ENCODE assay signal across 37 cellular contexts in the genomic region with DNA sequence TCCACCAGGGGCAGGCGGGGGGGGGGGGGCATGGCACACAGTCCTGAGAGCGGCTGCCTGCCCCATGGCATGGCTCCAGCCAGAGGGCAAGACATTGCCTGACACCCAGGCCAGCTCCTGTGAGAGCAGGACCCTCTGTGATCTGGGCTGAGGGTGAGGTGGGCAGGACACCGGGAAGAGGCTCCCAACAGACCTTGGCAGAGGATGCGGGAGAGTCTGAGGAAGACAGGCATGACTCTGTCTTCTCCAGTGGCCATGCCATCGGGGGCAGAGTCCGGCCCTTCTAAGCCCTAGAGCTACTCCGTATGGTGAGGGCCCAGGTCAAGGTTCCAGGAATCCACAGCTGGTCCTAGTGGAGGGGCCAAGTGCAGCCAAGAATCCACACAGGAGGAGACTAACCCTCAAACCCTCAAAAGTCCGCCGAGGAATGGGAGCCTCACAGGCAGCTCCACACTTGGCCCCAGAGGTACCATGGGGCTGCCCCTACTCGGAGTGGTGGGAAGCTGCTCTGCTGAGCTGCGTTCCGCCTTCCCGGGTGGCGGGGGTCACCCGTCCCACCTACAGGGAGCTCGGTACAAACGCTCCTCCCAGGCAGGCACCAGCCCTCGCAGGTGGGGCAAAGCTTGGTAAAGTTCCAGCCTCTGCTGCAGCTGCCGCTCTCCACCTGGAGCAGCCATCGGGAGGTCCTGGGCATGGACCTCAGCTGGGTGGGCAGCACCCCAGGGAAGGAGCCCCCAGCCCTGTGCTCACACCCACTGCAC. TPM values are rescaled to one million over a fixed set of nuclear protein-coding genes. Genes with fewer than 3 reads are reported as not detected.
"Had no signal": no experiment of that assay in that cellular context is flagged by ENCODE, and none has a peak within 500 bp of the region (broad histone marks: within the 10 kb centered on the region; RNA-seq: fewer than 3 reads in every experiment).

No MANE protein-coding gene starts in this region.

- H3K9me3 ChIP-seq: ascending aorta, heart left ventricle, lower lobe of right lung, mucosa of descending colon, pancreas, psoas muscle, stomach, thyroid gland had no signal

- H3K9me3 Mint-ChIP-seq: activated CD4-positive, alpha-beta memory T cell treated with anti-CD3 and anti-CD28 coated beads, Interleukin-2, amount 10 ng/mL, durations not matched to agents 7 days and 5 days; activated CD4-positive, alpha-beta T cell treated with anti-CD3 and anti-CD28 coated beads, Interleukin-2, amount 10 ng/mL, durations not matched to agents 7 days and 5 days; activated naive CD8-positive, alpha-beta T cell treated with anti-CD3 and anti-CD28 coated beads for 36 hours; activated T-cell treated with anti-CD3 and anti-CD28 coated beads, Interleukin-2, amount 50 U/mL, for 72 hours; effector memory CD8-positive, alpha-beta T cell; immature natural killer cell; stimulated activated naive B cell treated with anti-CD40 and anti-IgM and Interleukin-4, amounts not matched to agents 10 μg/mL and 1 μg/mL and 100 μg/mL, for 72 hours had no signal

- H3K4me1 Mint-ChIP-seq: brain; immature natural killer cell; nephron progenitor cell; stimulated activated naive B cell treated with anti-CD40 and anti-IgM and Interleukin-4, amounts not matched to agents 10 μg/mL and 1 μg/mL and 100 μg/mL, for 72 hours had no signal

- H3K27me3 Mint-ChIP-seq: activated CD4-positive, alpha-beta memory T cell treated with anti-CD3 and anti-CD28 coated beads, Interleukin-2, amount 10 ng/mL, durations not matched to agents 7 days and 5 days; activated CD4-positive, alpha-beta T cell treated with anti-CD3 and anti-CD28 coated beads, Interleukin-2, amount 10 ng/mL, durations not matched to agents 7 days and 5 days; activated naive CD8-positive, alpha-beta T cell treated with anti-CD3 and anti-CD28 coated beads for 36 hours; T-helper 17 cell had no signal

- H3K4me1 ChIP-seq: ascending aorta, heart left ventricle, lower lobe of right lung, pancreas, psoas muscle, stomach, thyroid gland had no signal

- H3K27ac ChIP-seq: ascending aorta, cardiac muscle cell, heart left ventricle, lower lobe of right lung, pancreas, psoas muscle, stomach, thyroid gland had no signal

- H3K4me2 ChIP-seq: smooth muscle cell had no signal

- H3K4me3 ChIP-seq: ascending aorta, cardiac muscle cell, heart left ventricle, lower lobe of right lung, mucosa of descending colon, pancreas, psoas muscle, smooth muscle cell, stomach, thyroid gland had no signal

- H3K36me3 Mint-ChIP-seq: activated naive CD8-positive, alpha-beta T cell treated with anti-CD3 and anti-CD28 coated beads for 36 hours; brain; immature natural killer cell; stimulated activated naive B cell treated with anti-CD40 and anti-IgM and Interleukin-4, amounts not matched to agents 10 μg/mL and 1 μg/mL and 100 μg/mL, for 72 hours had no signal

- H3K27me3 ChIP-seq: ascending aorta, cardiac muscle cell, pancreas, thyroid gland had no signal

- FAIRE-seq: endothelial cell of umbilical vein, pancreas had no signal

- H3K36me3 ChIP-seq: ascending aorta, cardiac muscle cell, heart left ventricle, lower lobe of right lung, pancreas, stomach, thyroid gland had no signal

- H3K27ac Mint-ChIP-seq: activated CD4-positive, alpha-beta memory T cell treated with anti-CD3 and anti-CD28 coated beads, Interleukin-2, amount 10 ng/mL, durations not matched to agents 7 days and 5 days; activated CD4-positive, alpha-beta T cell treated with anti-CD3 and anti-CD28 coated beads, Interleukin-2, amount 10 ng/mL, durations not matched to agents 7 days and 5 days; activated naive CD8-positive, alpha-beta T cell treated with anti-CD3 and anti-CD28 coated beads for 36 hours; activated T-cell treated with anti-CD3 and anti-CD28 coated beads, Interleukin-2, amount 50 U/mL, for 72 hours; brain; effector memory CD8-positive, alpha-beta T cell; immature natural killer cell; nephron progenitor cell; stimulated activated naive B cell treated with anti-CD40 and anti-IgM and Interleukin-4, amounts not matched to agents 10 μg/mL and 1 μg/mL and 100 μg/mL, for 72 hours; T-helper 17 cell had no signal

- DNase-seq: activated CD4-positive, alpha-beta memory T cell treated with anti-CD3 and anti-CD28 coated beads, Interleukin-2, amount 10 ng/mL, durations not matched to agents 7 days and 5 days; activated CD4-positive, alpha-beta T cell treated with anti-CD3 and anti-CD28 coated beads for 1 hour; activated CD4-positive, alpha-beta T cell treated with anti-CD3 and anti-CD28 coated beads, Interleukin-2, amount 10 ng/mL, durations not matched to agents 7 days and 5 days; activated naive CD4-positive, alpha-beta T cell; activated naive CD8-positive, alpha-beta T cell treated with anti-CD3 and anti-CD28 coated beads for 36 hours; activated T-cell treated with anti-CD3 and anti-CD28 coated beads, Interleukin-2, amount 50 U/mL, for 72 hours; cortex of kidney; effector memory CD8-positive, alpha-beta T cell; hypothalamus; immature natural killer cell; lower lobe of right lung; mesenchymal stem cell; nephron progenitor cell; stimulated activated CD4-positive, alpha-beta T cell treated with anti-CD3 and anti-CD28 coated beads, Interleukin-15, amount 100 ng/mL, for 24 hours; stimulated activated CD4-positive, alpha-beta T cell treated with anti-CD3 and anti-CD28 coated beads, Interleukin-2, amount 100 ng/mL, for 24 hours; stimulated activated naive B cell treated with anti-CD40 and anti-IgM and Interleukin-4, amounts not matched to agents 10 μg/mL and 1 μg/mL and 100 μg/mL, for 72 hours; stomach; T-helper 17 cell; T1000; thyroid gland had no signal

- H3K4me3 Mint-ChIP-seq: activated CD4-positive, alpha-beta memory T cell treated with anti-CD3 and anti-CD28 coated beads, Interleukin-2, amount 10 ng/mL, durations not matched to agents 7 days and 5 days; activated CD4-positive, alpha-beta T cell treated with anti-CD3 and anti-CD28 coated beads, Interleukin-2, amount 10 ng/mL, durations not matched to agents 7 days and 5 days; activated naive CD8-positive, alpha-beta T cell treated with anti-CD3 and anti-CD28 coated beads for 36 hours; activated T-cell treated with anti-CD3 and anti-CD28 coated beads, Interleukin-2, amount 50 U/mL, for 72 hours; brain; effector memory CD8-positive, alpha-beta T cell; immature natural killer cell; nephron progenitor cell; stimulated activated naive B cell treated with anti-CD40 and anti-IgM and Interleukin-4, amounts not matched to agents 10 μg/mL and 1 μg/mL and 100 μg/mL, for 72 hours; T-helper 17 cell had no signal

RNA-seq across cellular contexts. Expression of a gene that starts 6.5 kb away (rescaled TPM):
- total RNA-seq: activated CD4-positive, alpha-beta memory T cell treated with anti-CD3 and anti-CD28 coated beads, Interleukin-2, amount 10 ng/mL, durations not matched to agents 7 days and 5 days; activated CD4-positive, alpha-beta T cell treated with anti-CD3 and anti-CD28 coated beads, Interleukin-2, amount 10 ng/mL, durations not matched to agents 7 days and 5 days; activated naive CD8-positive, alpha-beta T cell treated with anti-CD3 and anti-CD28 coated beads for 36 hours; activated T-cell treated with anti-CD3 and anti-CD28 coated beads, Interleukin-2, amount 50 U/mL, for 72 hours; ascending aorta; cardiac muscle cell; cerebellum; endothelial cell of umbilical vein; fibroblast of lung; fibroblast of villous mesenchyme; heart left ventricle; kidney epithelial cell; left lobe of liver; lower lobe of right lung; mucosa of descending colon; myocyte; pancreas; psoas muscle; smooth muscle cell; stomach; T-helper 17 cell; ureter had no signal
- polyA plus RNA-seq: cardiac muscle cell, endothelial cell of umbilical vein, esophagus, fibroblast of lung, heart left ventricle, immature natural killer cell, pancreas, psoas muscle, smooth muscle cell, stomach had no signal

RNA-seq across cellular contexts. Expression of a gene that starts 41.2 kb away (rescaled TPM):
- total RNA-seq: endothelial cell of umbilical vein, myocyte, T-helper 17 cell had no signal
- polyA plus RNA-seq: endothelial cell of umbilical vein had no signal
